In the genomic region with DNA sequence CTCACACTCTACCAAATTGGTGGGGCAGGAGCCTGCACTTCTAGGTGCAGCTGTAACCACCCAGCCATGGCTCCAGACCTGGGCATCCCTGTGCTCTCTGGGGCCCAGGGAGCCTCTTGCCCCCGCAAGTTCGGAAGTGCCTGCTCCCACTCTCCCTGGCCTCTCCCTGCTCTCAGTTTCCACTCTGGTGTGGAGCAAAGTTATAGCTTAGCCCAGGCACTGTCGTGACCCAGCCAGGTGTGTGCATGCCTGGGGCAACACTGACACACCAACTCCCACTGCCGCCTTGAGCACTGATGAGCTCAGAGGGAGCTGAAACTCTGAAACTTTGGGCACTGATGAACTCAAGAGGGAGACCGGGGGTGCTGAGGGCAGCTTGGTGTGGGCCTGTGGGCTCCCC, we compare ENCODE assay signal across 21 cellular contexts.
"Had no signal": no experiment of that assay in that cellular context is flagged by ENCODE, and none has a peak within 500 bp of the region (broad histone marks: within the 10 kb centered on the region; RNA-seq: fewer than 3 reads in every experiment).

No MANE protein-coding gene starts in this region.

- DNase-seq: dermis blood vessel endothelial cell; dorsolateral prefrontal cortex; effector CD4-positive, alpha-beta T cell; effector memory CD4-positive, alpha-beta T cell; foreskin melanocyte; gastrocnemius medialis; glutamatergic neuron; head of caudate nucleus; heart right ventricle; hippocampal formation; left cardiac atrium; left ventricle myocardium superior; lower lobe of right lung; mesenchymal stem cell; mucosa of descending colon had no signal

- FAIRE-seq: endothelial cell of umbilical vein, islet of Langerhans, keratinocyte had no signal

- ATAC-seq: gastrocnemius medialis, heart right ventricle, left cardiac atrium, left lung, left ventricle myocardium superior, mucosa of descending colon had no signal

- H3K4me1 ChIP-seq: esophagus muscularis mucosa, gastrocnemius medialis, heart right ventricle, left lung, lower lobe of right lung had no signal

- H3K27me3 ChIP-seq: dorsolateral prefrontal cortex, esophagus muscularis mucosa, gastrocnemius medialis, heart right ventricle, left lung had no signal

- H3K9me3 ChIP-seq: esophagus muscularis mucosa, gastrocnemius medialis, lower lobe of right lung had no signal

- H3K4me3 ChIP-seq: coronary artery, dorsolateral prefrontal cortex, esophagus muscularis mucosa, gastrocnemius medialis, heart right ventricle, left lung, lower lobe of right lung, mucosa of descending colon had no signal

- H3K36me3 ChIP-seq: esophagus muscularis mucosa, gastrocnemius medialis, heart right ventricle, lower lobe of right lung had no signal

- H3K27ac ChIP-seq: coronary artery, esophagus muscularis mucosa, gastrocnemius medialis, heart right ventricle, left lung, lower lobe of right lung had no signal
